8 cellular contexts compared by ENCODE assay signal in the genomic region with DNA sequence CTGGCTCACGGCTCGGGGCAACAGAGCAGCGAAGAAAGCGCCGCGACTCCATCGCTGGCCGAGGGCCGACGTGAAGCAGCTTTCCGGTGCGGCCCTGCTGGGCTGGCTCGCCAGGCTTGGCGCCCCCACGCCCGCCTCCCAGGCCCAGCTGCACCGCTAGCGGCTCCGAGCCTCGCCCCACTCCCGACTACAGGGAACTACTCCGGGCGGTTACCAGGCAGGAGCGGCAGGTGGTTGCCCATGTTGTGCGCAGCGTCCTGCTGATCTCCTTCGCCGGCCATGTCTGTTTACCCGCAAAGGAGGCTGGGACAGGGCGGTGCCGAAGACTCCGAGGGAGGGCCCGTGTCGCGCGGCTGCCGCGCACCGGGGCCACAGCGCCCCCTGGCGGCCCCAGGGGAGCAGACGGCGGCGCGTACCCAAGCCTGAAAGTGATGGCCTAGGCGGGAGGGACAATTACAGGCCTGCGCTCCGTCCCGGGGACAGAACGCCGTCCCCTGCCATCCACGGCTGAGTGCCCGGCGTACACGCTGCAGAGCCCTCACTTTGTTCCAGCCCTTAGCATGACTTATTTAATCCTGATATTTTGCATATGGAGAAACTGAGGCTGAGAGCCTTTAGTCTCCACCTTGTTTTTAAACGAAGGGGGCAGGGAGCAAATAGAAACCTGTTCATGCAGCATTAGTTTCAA. TPM values are rescaled to one million over a fixed set of nuclear protein-coding genes. Genes with fewer than 3 reads are reported as not detected.
DNase-seq lines count a peak whose midpoint lies in the region; ATAC-seq and TF ChIP-seq lines count a peak whose summit lies in the region.

A gene (minus strand): TSS at position 285 of the 688 bp plus-strand sequence. CDS start 4 bp downstream, at position 281.

- in situ Hi-C loops in transverse colon (cut with MboI; ENCODE audit: low pct_ligation_motif_present in 1 of 4, low pct_unique_long_range_greater_than_20kb in 1 of 4, low sequenced_read_pairs in 3 of 4) = no loop called here

- no peak for TF ChIP-seq EP300 in transverse colon (IDR thresholded peaks at IDR 0.05; ENCODE audit: low read depth)

- H3K4me1 Mint-ChIP-seq in activated naive CD8-positive, alpha-beta T cell treated with anti-CD3 and anti-CD28 coated beads, Interleukin-2, amount 50 U/mL, for 24 hours = peaks cover 45% of the 10 kb centered on the region

- H3K4me1 ChIP-seq in cardiac muscle cell (ENCODE audit: low read depth) (peaks cover 7% of the 10 kb centered on the region), transverse colon (peaks cover 10 to 35% (median 16%) of the 10 kb centered on the region in 4 donors)

- no peaks in the 10 kb centered on the region for H3K9me3 Mint-ChIP-seq in activated naive CD8-positive, alpha-beta T cell treated with anti-CD3 and anti-CD28 coated beads, Interleukin-2, amount 50 U/mL, for 24 hours

- peak within 1 kb of the TSS; percentile 95 for H3K4me3 Mint-ChIP-seq in activated naive CD8-positive, alpha-beta T cell treated with anti-CD3 and anti-CD28 coated beads, Interleukin-2, amount 50 U/mL, for 24 hours

- peak; percentile 98 for ATAC-seq in activated naive CD8-positive, alpha-beta T cell treated with anti-CD3 and anti-CD28 coated beads, Interleukin-2, amount 50 U/mL, for 24 hours

- H3K27ac ChIP-seq in cardiac muscle cell (peak within 1 kb of the TSS; percentile 79), transverse colon (peak within 1 kb of the TSS; percentile 80 to 89 (median 82))

- H3K27me3 ChIP-seq in cardiac muscle cell (peaks cover 9% of the 10 kb centered on the region), transverse colon (no peaks in the 10 kb centered on the region)

- H3K36me3 ChIP-seq in cardiac muscle cell = no peaks in the 10 kb centered on the region
- H3K36me3 ChIP-seq in transverse colon = peaks cover 0 to 6% (median 0%) of the 10 kb centered on the region in 4 donors

- H3K4me3 ChIP-seq in GM12864 (ENCODE audit: low read depth, low read length) (peak within 1 kb of the TSS; percentile 84), HFF-Myc (replicated peaks; ENCODE audit: low read depth, low read length) (peak within 1 kb of the TSS; percentile 91), cardiac muscle cell (peak within 1 kb of the TSS; percentile 97), transverse colon (peak within 1 kb of the TSS; percentile 70 to 97 (median 88))

- H3K27ac Mint-ChIP-seq in activated naive CD8-positive, alpha-beta T cell treated with anti-CD3 and anti-CD28 coated beads, Interleukin-2, amount 50 U/mL, for 24 hours = peak within 1 kb of the TSS; percentile 88

- TF ChIP-seq CTCF in GM12864 (IDR thresholded peaks at IDR 0.05; ENCODE audit: low read depth, low read length, missing control alignments) (peak; percentile 92), HFF-Myc (IDR thresholded peaks at IDR 0.05; ENCODE audit: low read depth, low read length, missing control alignments) (peak; percentile 99), cardiac muscle cell (IDR thresholded peaks at IDR 0.05; ENCODE audit: low read depth, low read length) (peak; percentile 97), transverse colon (IDR thresholded peaks at IDR 0.05) (peak; percentile 90 to 99 (median 97))

- H3K27me3 Mint-ChIP-seq in activated naive CD8-positive, alpha-beta T cell treated with anti-CD3 and anti-CD28 coated beads, Interleukin-2, amount 50 U/mL, for 24 hours = no peaks in the 10 kb centered on the region

- TF ChIP-seq POLR2A in transverse colon (IDR thresholded peaks at IDR 0.05) = peak; percentile 85

- H3K36me3 Mint-ChIP-seq in activated naive CD8-positive, alpha-beta T cell treated with anti-CD3 and anti-CD28 coated beads, Interleukin-2, amount 50 U/mL, for 24 hours (ENCODE audit: low read depth) = peaks cover 4% of the 10 kb centered on the region

- peak; percentile 47 for DNase-seq in GM12864 (ENCODE audit: low read depth)
- DNase-seq in HFF-Myc (ENCODE audit: extremely low read depth, low read depth) = peak; percentile 39
- peak; percentile 77 for DNase-seq in MV-4-11 (lab: John Stamatoyannopoulos, UW)
- peak; percentile 79 for DNase-seq in SW480 (ENCODE audit: low spot score)
- DNase-seq in activated naive CD8-positive, alpha-beta T cell treated with anti-CD3 and anti-CD28 coated beads, Interleukin-2, amount 50 U/mL, for 24 hours = peak; percentile 88
- peak; percentile 88 to 91 for DNase-seq in cardiac muscle cell (ENCODE audit: low read depth in 1 of 2, low spot score in 1 of 2)
- DNase-seq in pons (ENCODE audit: low spot score) = peak; percentile 90
- DNase-seq in transverse colon = peak; percentile 89

- H3K9me3 ChIP-seq in cardiac muscle cell (ENCODE audit: low read depth) = no peaks in the 10 kb centered on the region
- H3K9me3 ChIP-seq in transverse colon = no peaks in the 10 kb centered on the region

- WGBS in transverse colon (ENCODE audit: low coverage in 1 of 2), 2 donors = 0% methylated on average over 1 to 37 of the region's 56 CpGs

- intact Hi-C loops in transverse colon (cut with DNase I; ENCODE audit: low total_unique reads) = no loop called here

RNA-seq across cellular contexts. Expression of the gene that starts here (rescaled TPM):
- total RNA-seq in cardiac muscle cell (47.3 and 63.0 TPM in 2 replicates), transverse colon (100 to 1,000 TPM in 1 of 4 donors, 10 to 100 TPM in 3; 31.2 to 158 (median 83.0) TPM)
- polyA plus RNA-seq in cardiac muscle cell = 44.5 and 47.2 TPM in 2 replicates

Comparison
In these comparisons a context has a peak if more than half of its experiments do, and no peak if none do; other contexts are left out.
1. Peak in every context shown above with its lines: DNase-seq, ATAC-seq, H3K4me3 ChIP-seq and H3K27ac ChIP-seq.
2. DNase-seq: peak in every context shown above with its lines; median percentile 90 in pons; 90 in cardiac muscle cell; 89 in transverse colon; 88 in activated naive CD8-positive, alpha-beta T cell treated with anti-CD3 and anti-CD28 coated beads, Interleukin-2, amount 50 U/mL, for 24 hours; 79 in SW480; 77 in MV-4-11; 47 in GM12864; 39 in HFF-Myc.